15 cellular contexts compared by ENCODE assay signal in the genomic region with DNA sequence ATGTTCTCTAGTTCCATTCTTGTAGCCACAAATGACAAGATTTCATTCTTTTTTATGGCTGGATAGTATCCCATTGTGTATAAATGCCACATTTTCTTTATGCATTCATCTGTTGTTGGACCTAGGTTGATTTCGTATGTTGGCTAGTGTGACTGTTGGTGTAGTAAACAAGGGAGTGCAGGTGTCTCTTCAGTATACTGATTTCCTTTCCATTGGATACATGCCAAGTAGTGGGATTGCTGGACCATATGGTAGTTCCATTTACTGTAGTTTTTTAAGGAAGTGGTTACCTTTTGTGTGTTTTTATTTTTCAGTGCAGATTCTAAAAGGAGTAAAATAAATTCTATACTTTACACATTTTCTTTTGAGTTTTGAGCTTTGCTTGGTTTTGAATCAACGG. TPM values are rescaled to one million over a fixed set of nuclear protein-coding genes. Genes with fewer than 3 reads are reported as not detected.
DNase-seq lines count a peak whose midpoint lies in the region; ATAC-seq and TF ChIP-seq lines count a peak whose summit lies in the region.
"Had no signal": no experiment of that assay in that cellular context is flagged by ENCODE, and none has a peak within 500 bp of the region (broad histone marks: within the 10 kb centered on the region; RNA-seq: fewer than 3 reads in every experiment).

No MANE protein-coding gene starts in this region.

- H4K91ac ChIP-seq in trophoblast cell (ENCODE audit: low read depth, low read length): no peak overlapping the region

- H3K79me1 ChIP-seq in trophoblast cell (ENCODE audit: low read length): no peaks in the 10 kb centered on the region

- H3K79me2 ChIP-seq in trophoblast cell (ENCODE audit: control insufficient read depth, insufficient read depth, low read length, poor library complexity): peaks cover 2% of the 10 kb centered on the region

- no peak overlapping the region for H4K12ac ChIP-seq in trophoblast cell (ENCODE audit: low read depth, low read length)

- H3K4me3 ChIP-seq in gastrocnemius medialis: no peak overlapping the region
- H3K4me3 ChIP-seq in trophoblast cell (ENCODE audit: low read depth, low read length): no peak overlapping the region
- H3K4me3 ChIP-seq: ascending aorta, upper lobe of left lung had no signal

- H3K4me2 ChIP-seq in trophoblast cell (ENCODE audit: low read length): no peak overlapping the region

- H3K4me1 ChIP-seq in gastrocnemius medialis: peaks cover 48 to 49% of the 10 kb centered on the region in 2 donors
- no peaks in the 10 kb centered on the region for H3K4me1 ChIP-seq in trophoblast cell (ENCODE audit: control insufficient read depth in 1 of 2, insufficient read depth in 2 of 2, low read length in 2 of 2)

- no peak overlapping the region for H3K23ac ChIP-seq in trophoblast cell (ENCODE audit: low read length)

- no peak for ATAC-seq in activated T-cell treated with anti-CD3 and anti-CD28 coated beads, Interleukin-2, amount 50 U/mL, for 72 hours (replicated peaks in 1 of 2)
- ATAC-seq in gastrocnemius medialis: no peak
- no peak for ATAC-seq in HG03108 (IDR thresholded peaks at IDR 0.05; ENCODE audit: unreplicated experiment)

- H2AK5ac ChIP-seq in trophoblast cell (ENCODE audit: low read length): no peak overlapping the region

- intact Hi-C loops in gastrocnemius medialis (cut with DNase I; ENCODE audit: low total_unique reads): loop anchor here (10.0 kb wide), 1 partner anchor 908 kb away; a partner anchor contains a TSS

- H2AFZ ChIP-seq in trophoblast cell (ENCODE audit: insufficient read depth, low read length, poor library complexity): no peak overlapping the region

- H3K9me3 ChIP-seq in gastrocnemius medialis (no peaks in the 10 kb centered on the region), trophoblast cell (ENCODE audit: insufficient read depth, low read depth, low read length) (no peaks in the 10 kb centered on the region)
- H3K9me3 ChIP-seq: ascending aorta, upper lobe of left lung had no signal

- no peak overlapping the region for H3K4ac ChIP-seq in trophoblast cell (ENCODE audit: low read depth, low read length)

- no peak overlapping the region for H3K18ac ChIP-seq in trophoblast cell (ENCODE audit: low read length)

- no peak overlapping the region for H2BK5ac ChIP-seq in trophoblast cell (ENCODE audit: low read depth, low read length, poor library complexity)

- TF ChIP-seq CTCF in gastrocnemius medialis (IDR thresholded peaks at IDR 0.05 in 4 of 5, conservative IDR thresholded peaks at IDR 0.05 in 1 of 5): no peak

- H3K4me1 Mint-ChIP-seq in activated T-cell treated with anti-CD3 and anti-CD28 coated beads, Interleukin-2, amount 50 U/mL, for 72 hours (ENCODE audit: low read depth): peaks cover 40% of the 10 kb centered on the region
- peaks cover 56% of the 10 kb centered on the region for H3K4me1 Mint-ChIP-seq in activated naive CD8-positive, alpha-beta T cell (ENCODE audit: low read depth)

- peak overlapping the region in 1 of 2 donors; percentile 62 for H3K4me3 Mint-ChIP-seq in activated T-cell treated with anti-CD3 and anti-CD28 coated beads, Interleukin-2, amount 50 U/mL, for 72 hours
- H3K4me3 Mint-ChIP-seq in activated naive CD8-positive, alpha-beta T cell: peak overlapping the region; percentile 33
- H3K4me3 Mint-ChIP-seq: nephron had no signal

- H3K27ac ChIP-seq in gastrocnemius medialis: peak overlapping the region; percentile 16 to 32 (median 17)
- no peak overlapping the region for H3K27ac ChIP-seq in trophoblast cell (ENCODE audit: low read depth, low read length)
- H3K27ac ChIP-seq: ascending aorta, upper lobe of left lung had no signal

- H3K36me3 Mint-ChIP-seq in activated T-cell treated with anti-CD3 and anti-CD28 coated beads, Interleukin-2, amount 50 U/mL, for 72 hours (ENCODE audit: insufficient read depth in 2 of 2): peaks cover 17 to 57% of the 10 kb centered on the region in 2 donors
- H3K36me3 Mint-ChIP-seq in activated naive CD8-positive, alpha-beta T cell: peaks cover 19% of the 10 kb centered on the region

- no peak for TF ChIP-seq POLR2A in gastrocnemius medialis (IDR thresholded peaks at IDR 0.05)

- no peak overlapping the region for H3K14ac ChIP-seq in trophoblast cell (ENCODE audit: low read length)

- DNase-seq in activated T-cell treated with anti-CD3 and anti-CD28 coated beads, Interleukin-2, amount 50 U/mL, for 72 hours: no peak
- no peak for DNase-seq in activated T-cell treated with anti-CD3 and anti-CD28 coated beads for 4 hours
- DNase-seq in NCI-H2029 treated with DMSO at 0.1 percent for 48 hours (lab: John Stamatoyannopoulos, UW): peak; percentile 58
- no peak for DNase-seq in gastrocnemius medialis
- no peak for DNase-seq in OCI-M1 (lab: John Stamatoyannopoulos, UW)
- DNase-seq in trophoblast cell: no peak
- DNase-seq: effector memory CD4-positive, alpha-beta T cell; foreskin fibroblast; NCI-H748 treated with DMSO at 0.1 percent for 48 hours; SHP77 treated with DMSO at 0.1 percent for 48 hours; upper lobe of left lung had no signal

- H3K9ac ChIP-seq in trophoblast cell (ENCODE audit: low read length): no peak overlapping the region

- peaks cover 0 to 82% of the 10 kb centered on the region in 2 donors for H3K36me3 ChIP-seq in gastrocnemius medialis
- peaks cover 43 to 61% of the 10 kb centered on the region in 2 experiments for H3K36me3 ChIP-seq in trophoblast cell (ENCODE audit: control insufficient read depth in 1 of 2, insufficient read depth in 2 of 2, low read length in 2 of 2)

- no peak overlapping the region for H2BK12ac ChIP-seq in trophoblast cell (ENCODE audit: low read length)

- peak overlapping the region; percentile 75 for H3K27ac Mint-ChIP-seq in activated T-cell treated with anti-CD3 and anti-CD28 coated beads, Interleukin-2, amount 50 U/mL, for 72 hours
- peak overlapping the region; percentile 25 for H3K27ac Mint-ChIP-seq in activated naive CD8-positive, alpha-beta T cell

- no peaks in the 10 kb centered on the region for H3K27me3 Mint-ChIP-seq in activated T-cell treated with anti-CD3 and anti-CD28 coated beads, Interleukin-2, amount 50 U/mL, for 72 hours (ENCODE audit: low read depth)
- no peaks in the 10 kb centered on the region for H3K27me3 Mint-ChIP-seq in activated naive CD8-positive, alpha-beta T cell

- no peaks in the 10 kb centered on the region for H3K27me3 ChIP-seq in gastrocnemius medialis
- no peaks in the 10 kb centered on the region for H3K27me3 ChIP-seq in trophoblast cell (ENCODE audit: insufficient read depth, low read length)
- H3K27me3 ChIP-seq: ascending aorta, upper lobe of left lung had no signal

- in situ Hi-C loops in gastrocnemius medialis (cut with MboI; ENCODE audit: low sequenced_read_pairs in 4 of 4): no loop called here

- H4K8ac ChIP-seq in trophoblast cell (ENCODE audit: low read depth, low read length): no peak overlapping the region

- no CpG with 5 or more reads among the region's 2 CpGs for WGBS in trophoblast cell (ENCODE audit: extremely low coverage, insufficient coverage, insufficient read length)

- no peak overlapping the region for H2BK120ac ChIP-seq in trophoblast cell (ENCODE audit: insufficient read depth, low read length, poor library complexity)

- no peaks in the 10 kb centered on the region for H3K9me3 Mint-ChIP-seq in activated T-cell treated with anti-CD3 and anti-CD28 coated beads, Interleukin-2, amount 50 U/mL, for 72 hours
- no peaks in the 10 kb centered on the region for H3K9me3 Mint-ChIP-seq in activated naive CD8-positive, alpha-beta T cell (ENCODE audit: low read depth)
- H3K9me3 Mint-ChIP-seq: nephron had no signal

RNA-seq across cellular contexts. Expression of a gene that starts 5.7 kb away (rescaled TPM):
- 100 to 1,000 TPM; 247 to 273 TPM for total RNA-seq in activated T-cell treated with anti-CD3 and anti-CD28 coated beads, Interleukin-2, amount 50 U/mL, for 72 hours
- total RNA-seq in gastrocnemius medialis: 100 to 1,000 TPM; 291 to 370 (median 332) TPM
- 191 and 200 TPM in 2 replicates for polyA plus RNA-seq in trophoblast cell (2013)

RNA-seq across cellular contexts. Expression of a gene that starts 26.6 kb away (rescaled TPM):
- 10 to 100 TPM; 35.4 to 86.2 TPM for total RNA-seq in activated T-cell treated with anti-CD3 and anti-CD28 coated beads, Interleukin-2, amount 50 U/mL, for 72 hours
- total RNA-seq in gastrocnemius medialis: under 1 TPM in 2 of 4 donors, not detected in 2; 0.05 to 0.20 TPM
- 0.04 and 0.10 TPM in 2 replicates for polyA plus RNA-seq in trophoblast cell (2013)
- total RNA-seq: ascending aorta had no signal

RNA-seq across cellular contexts. Expression of a gene that starts 58.9 kb away (rescaled TPM):
- total RNA-seq in activated T-cell treated with anti-CD3 and anti-CD28 coated beads, Interleukin-2, amount 50 U/mL, for 72 hours: 1 to 10 TPM; 2.6 to 3.3 TPM
- total RNA-seq in gastrocnemius medialis: 100 to 1,000 TPM; 184 to 644 (median 448) TPM
- polyA plus RNA-seq in trophoblast cell (2013): 267 and 277 TPM in 2 replicates

Comparison
In these comparisons a context has a peak if more than half of its experiments do, and no peak if none do; other contexts are left out.
1. RNA of a gene that starts 26.6 kb away (total RNA-seq): 35.4 to 86.2 TPM in activated T-cell treated with anti-CD3 and anti-CD28 coated beads, Interleukin-2, amount 50 U/mL, for 72 hours; 0.05 to 0.20 TPM in gastrocnemius medialis; every median in the first group is over 10 times any median in the second.
2. RNA of a gene that starts 58.9 kb away (total RNA-seq): 184 to 644 TPM in gastrocnemius medialis; 2.6 to 3.3 TPM in activated T-cell treated with anti-CD3 and anti-CD28 coated beads, Interleukin-2, amount 50 U/mL, for 72 hours; every median in the first group is over 10 times any median in the second.